ENCODE assay signal across 14 cellular contexts in genomic region chr5:80187691-80188090, GRCh38.
A peak's percentile ranks its signal among the peaks of the same experiment; 100 is the strongest.
DNase-seq lines count a peak whose midpoint lies in the region; ATAC-seq and TF ChIP-seq lines count a peak whose summit lies in the region.
"Had no signal": no experiment of that assay in that cellular context is flagged by ENCODE, and none has a peak within 500 bp of the region (broad histone marks: within the 10 kb centered on the region; RNA-seq: fewer than 3 reads in every experiment).

No MANE protein-coding gene starts in this region.

- WGBS in GM23248 (ENCODE audit: low coverage in 1 of 2, low lambda C conversion rate in 2 of 2, missing lambda C conversion rate in 2 of 2), 2 experiments: 70 to 71% methylated on average over 6 of the region's 6 CpGs

- H4K20me1 ChIP-seq in GM23248 (ENCODE audit: insufficient read depth): no peaks in the 10 kb centered on the region

- intact Hi-C loops in activated CD4-positive, alpha-beta T cell treated with anti-CD3 and anti-CD28 coated beads for 36 hours (cut with DNase I, micrococcal nuclease): loop anchor here in 1 of 2 experiments (10.0 kb wide), 1 partner anchor 573 kb away; the partner anchor contains the start of gene TENT2
- intact Hi-C loops in dorsolateral prefrontal cortex (cut with DNase I): no loop called here

- POLR2A ChIA-PET in activated CD4-positive, alpha-beta T cell treated with anti-CD3 and anti-CD28 coated beads for 36 hours (lab: Charles Lee): interaction anchor here (1.4 kb wide), 1 partner anchor 68 kb away, joined by 4 read pairs; the partner anchor contains the start of gene SERINC5

- H3K4me1 Mint-ChIP-seq in activated CD4-positive, alpha-beta T cell treated with anti-CD3 and anti-CD28 coated beads for 36 hours: peaks cover 89% of the 10 kb centered on the region
- H3K4me1 Mint-ChIP-seq in stimulated activated effector memory CD8-positive, alpha-beta T cell treated with anti-CD3 and anti-CD28 coated beads, Interleukin-12 subunit alpha, Interleukin-12 subunit beta, amount 100 ng/mL, for 72 hours: peaks cover 90% of the 10 kb centered on the region

- TF ChIP-seq CTCF in LNCaP clone FGC (IDR thresholded peaks at IDR 0.05; ENCODE audit: control insufficient read depth, extremely low read depth, insufficient read depth): no peak
- no peak for TF ChIP-seq CTCF in dorsolateral prefrontal cortex (IDR thresholded peaks at IDR 0.05 in 54 of 56, conservative IDR thresholded peaks at IDR 0.05 in 2 of 56; ENCODE audit: low read depth in 1 of 56, partially characterized antibody in 56 of 56)

- peaks cover 7% of the 10 kb centered on the region; the same call in 1 of the 2 replicates for H3F3A ChIP-seq in GM23248 (ENCODE audit: insufficient read depth)

- no peaks in the 10 kb centered on the region for H3K9me3 ChIP-seq in GM23248 (ENCODE audit: low read depth)

- H3K27ac Mint-ChIP-seq in activated CD4-positive, alpha-beta T cell treated with anti-CD3 and anti-CD28 coated beads for 36 hours: peak overlapping the region; percentile 89
- peak overlapping the region; percentile 43 for H3K27ac Mint-ChIP-seq in stimulated activated effector memory CD8-positive, alpha-beta T cell treated with anti-CD3 and anti-CD28 coated beads, Interleukin-12 subunit alpha, Interleukin-12 subunit beta, amount 100 ng/mL, for 72 hours

- no peaks in the 10 kb centered on the region for H3K36me3 ChIP-seq in GM23248 (ENCODE audit: low read depth)
- H3K36me3 ChIP-seq: WERI-Rb-1 had no signal

- H3K9me3 Mint-ChIP-seq in activated CD4-positive, alpha-beta T cell treated with anti-CD3 and anti-CD28 coated beads for 36 hours (ENCODE audit: low read depth): no peaks in the 10 kb centered on the region
- H3K9me3 Mint-ChIP-seq in stimulated activated effector memory CD8-positive, alpha-beta T cell treated with anti-CD3 and anti-CD28 coated beads, Interleukin-12 subunit alpha, Interleukin-12 subunit beta, amount 100 ng/mL, for 72 hours: no peaks in the 10 kb centered on the region

- H3K36me3 Mint-ChIP-seq in activated CD4-positive, alpha-beta T cell treated with anti-CD3 and anti-CD28 coated beads for 36 hours (ENCODE audit: low read depth): peaks cover 27% of the 10 kb centered on the region
- peaks cover 5% of the 10 kb centered on the region for H3K36me3 Mint-ChIP-seq in stimulated activated effector memory CD8-positive, alpha-beta T cell treated with anti-CD3 and anti-CD28 coated beads, Interleukin-12 subunit alpha, Interleukin-12 subunit beta, amount 100 ng/mL, for 72 hours

- CTCF ChIA-PET in activated CD4-positive, alpha-beta T cell treated with anti-CD3 and anti-CD28 coated beads for 36 hours (lab: Charles Lee): interaction anchor here (1.0 to 1.6 kb wide), 2 partner anchors 11 to 16 kb away, joined by 3 to 9 read pairs; no protein-coding TSS in a partner anchor

- H3K27me3 Mint-ChIP-seq in activated CD4-positive, alpha-beta T cell treated with anti-CD3 and anti-CD28 coated beads for 36 hours: no peaks in the 10 kb centered on the region

- no peak overlapping the region for H3K9ac ChIP-seq in GM23248

- H3K27me3 ChIP-seq in dorsolateral prefrontal cortex (no peaks in the 10 kb centered on the region), GM23248 (replicated peaks; ENCODE audit: insufficient read depth) (no peaks in the 10 kb centered on the region)

- no peak overlapping the region for H2AFZ ChIP-seq in GM23248

- in situ Hi-C loops in GM23248 (cut with MboI): no loop called here

- H3K9me2 ChIP-seq in GM23248 (ENCODE audit: insufficient read depth): no peaks in the 10 kb centered on the region

- H3K27ac ChIP-seq in dorsolateral prefrontal cortex (peak overlapping the region in 50 of 59 donors; percentile 3 to 97 (median 70)), GM23248 (no peak overlapping the region)
- H3K27ac ChIP-seq: WERI-Rb-1 had no signal

- no peak for DNase-seq in activated CD4-positive, alpha-beta T cell treated with anti-CD3 and anti-CD28 coated beads for 36 hours
- no peak for DNase-seq in activated CD4-positive, alpha-beta T cell treated with anti-CD3 and anti-CD28 coated beads for 48 hours
- no peak for DNase-seq in LNCaP clone FGC (ENCODE audit: low read depth)
- no peak for DNase-seq in dorsolateral prefrontal cortex
- DNase-seq in stimulated activated effector memory CD8-positive, alpha-beta T cell treated with anti-CD3 and anti-CD28 coated beads, Interleukin-12 subunit alpha, Interleukin-12 subunit beta, amount 100 ng/mL, for 72 hours (ENCODE audit: low spot score in 2 of 2): no peak
- no peak for DNase-seq in NCI-H2171 treated with DMSO at 0.1 percent for 48 hours (lab: John Stamatoyannopoulos, UW)
- no peak for DNase-seq in NCI-H226
- DNase-seq in GM23248: no peak
- DNase-seq: ACHN, activated gamma-delta T cell treated with Interleukin-2 at 50 U/mL for 16 hours, NCI-H524 treated with DMSO at 0.1 percent for 48 hours, right cardiac atrium, Right ventricle myocardium superior, WERI-Rb-1 had no signal

- H3K4me3 ChIP-seq in LNCaP clone FGC (ENCODE audit: low read depth, low read length): peak overlapping the region; percentile 12
- H3K4me3 ChIP-seq in dorsolateral prefrontal cortex: no peak overlapping the region
- H3K4me3 ChIP-seq in GM23248: no peak overlapping the region

- peaks cover 12% of the 10 kb centered on the region; the same call in 1 of the 2 replicates for H3K79me2 ChIP-seq in GM23248 (ENCODE audit: insufficient read depth)

- ATAC-seq in activated CD4-positive, alpha-beta T cell treated with anti-CD3 and anti-CD28 coated beads for 36 hours: no peak
- no peak for ATAC-seq in stimulated activated effector memory CD8-positive, alpha-beta T cell treated with anti-CD3 and anti-CD28 coated beads, Interleukin-12 subunit alpha, Interleukin-12 subunit beta, amount 100 ng/mL, for 72 hours
- ATAC-seq: right cardiac atrium had no signal

- H3K4me3 Mint-ChIP-seq in activated CD4-positive, alpha-beta T cell treated with anti-CD3 and anti-CD28 coated beads for 36 hours: peak overlapping the region; percentile 43
- no peak overlapping the region for H3K4me3 Mint-ChIP-seq in stimulated activated effector memory CD8-positive, alpha-beta T cell treated with anti-CD3 and anti-CD28 coated beads, Interleukin-12 subunit alpha, Interleukin-12 subunit beta, amount 100 ng/mL, for 72 hours

- no peak overlapping the region for H3K4me2 ChIP-seq in GM23248 (ENCODE audit: unreplicated experiment)

- peaks cover 11% of the 10 kb centered on the region for H3K4me1 ChIP-seq in GM23248 (ENCODE audit: insufficient read depth)
